ENCODE assay signal across 24 cellular contexts in genomic region chr11:133966147-133966546, GRCh38. TPM values are rescaled to one million over a fixed set of nuclear protein-coding genes. Genes with fewer than 3 reads are reported as not detected.
DNase-seq lines count a peak whose midpoint lies in the region; ATAC-seq and TF ChIP-seq lines count a peak whose summit lies in the region.
"Had no signal": no experiment of that assay in that cellular context is flagged by ENCODE, and none has a peak within 500 bp of the region (broad histone marks: within the 10 kb centered on the region; RNA-seq: fewer than 3 reads in every experiment).

No MANE protein-coding gene starts in this region.

- no peak for ATAC-seq in omental fat pad (ENCODE audit: low FRiP score)
- no peak for ATAC-seq in HG02798 (IDR thresholded peaks at IDR 0.05; ENCODE audit: poor library complexity, unreplicated experiment)
- ATAC-seq in HG02571 (IDR thresholded peaks at IDR 0.05; ENCODE audit: unreplicated experiment): no peak
- ATAC-seq: body of pancreas; GM12878; naive thymus-derived CD8-positive, alpha-beta T cell; PC-3 had no signal

- H2AFZ ChIP-seq in neural progenitor cell (replicated peaks): no peak overlapping the region

- TF ChIP-seq CTCF in HEK293 (tag by site-specific recombination; IDR thresholded peaks at IDR 0.05): no peak
- no peak for TF ChIP-seq CTCF in coronary artery (IDR thresholded peaks at IDR 0.05)
- TF ChIP-seq CTCF in neural progenitor cell (IDR thresholded peaks at IDR 0.05): no peak
- TF ChIP-seq CTCF in omental fat pad (IDR thresholded peaks at IDR 0.05): no peak

- H3K4me3 ChIP-seq in CD8-positive, alpha-beta memory T cell (ENCODE audit: low read length): no peak overlapping the region
- no peak overlapping the region for H3K4me3 ChIP-seq in HEK293 (ENCODE audit: low read depth, low read length)
- H3K4me3 ChIP-seq in coronary artery: no peak overlapping the region
- no peak overlapping the region for H3K4me3 ChIP-seq in neural progenitor cell
- H3K4me3 ChIP-seq: adrenal gland, body of pancreas, GM12878, left lung, smooth muscle cell, upper lobe of left lung had no signal

- no peaks in the 10 kb centered on the region for H3K79me2 ChIP-seq in neural progenitor cell (ENCODE audit: low read depth)

- peaks cover 0 to 2% (median 0%) of the 10 kb centered on the region in 5 donors for H3K9me3 Mint-ChIP-seq in CD8-positive, alpha-beta memory T cell
- no peaks in the 10 kb centered on the region for H3K9me3 Mint-ChIP-seq in neural progenitor cell

- no peaks in the 10 kb centered on the region for H3K27me3 ChIP-seq in CD8-positive, alpha-beta memory T cell (ENCODE audit: insufficient read depth, low read length, poor library complexity, severe bottlenecking)
- peaks cover 46% of the 10 kb centered on the region for H3K27me3 ChIP-seq in neural progenitor cell
- H3K27me3 ChIP-seq: upper lobe of left lung had no signal

- peak overlapping the region; percentile 13 for H3K4me2 ChIP-seq in neural progenitor cell
- H3K4me2 ChIP-seq: smooth muscle cell had no signal

- peaks cover 0 to 1% (median 0%) of the 10 kb centered on the region in 3 donors for H3K36me3 Mint-ChIP-seq in CD8-positive, alpha-beta memory T cell
- H3K36me3 Mint-ChIP-seq in neural progenitor cell: no peaks in the 10 kb centered on the region
- H3K36me3 Mint-ChIP-seq: naive thymus-derived CD8-positive, alpha-beta T cell had no signal

- POLR2A ChIA-PET in CD8-positive, alpha-beta memory T cell (lab: Charles Lee): no interaction called here
- POLR2A ChIA-PET in HEK293 (lab: Yijun Ruan, JAX): no interaction called here

- no peak for DNase-seq in CD8-positive, alpha-beta memory T cell
- DNase-seq in coronary artery (ENCODE audit: low spot score) (no peak), neural progenitor cell (ENCODE audit: low spot score) (peak; percentile 37), omental fat pad (ENCODE audit: low spot score) (no peak)
- DNase-seq: activated CD4-positive, alpha-beta T cell treated with anti-CD3 and anti-CD28 coated beads for 48 hours; activated naive CD4-positive, alpha-beta T cell treated with Interleukin-2 at 50 U/mL for 16 hours; adrenal gland; body of pancreas; cerebellar nuclear complex; naive thymus-derived CD8-positive, alpha-beta T cell; NCI-H1417 treated with DMSO at 0.1 percent for 48 hours; NCI-H2107; NCI-H510A; PC-3; stimulated activated CD4-positive, alpha-beta T cell treated with anti-CD3 and anti-CD28 coated beads, Interleukin-1b, Interleukin-23, amount 100 ng/mL, for 48 hours had no signal

- H3K27me3 Mint-ChIP-seq in CD8-positive, alpha-beta memory T cell: peaks cover 26 to 29% of the 10 kb centered on the region in 2 donors
- peaks cover 35% of the 10 kb centered on the region for H3K27me3 Mint-ChIP-seq in neural progenitor cell (ENCODE audit: insufficient read depth, low read depth)

- no peaks in the 10 kb centered on the region for H3K36me3 ChIP-seq in CD8-positive, alpha-beta memory T cell (ENCODE audit: insufficient read depth, low read length)
- H3K36me3 ChIP-seq in HEK293 (ENCODE audit: control insufficient read depth in 2 of 2, insufficient read depth in 1 of 2, low read length in 2 of 2) (no peaks in the 10 kb centered on the region), neural progenitor cell (no peaks in the 10 kb centered on the region)
- H3K36me3 ChIP-seq: adrenal gland, left lung, upper lobe of left lung had no signal

- H3K27ac ChIP-seq in CD8-positive, alpha-beta memory T cell (ENCODE audit: low read depth, low read length): no peak overlapping the region
- H3K27ac ChIP-seq in HEK293 (ENCODE audit: extremely low read depth, low read depth, low read length) (no peak overlapping the region), coronary artery (peak overlapping the region; percentile 4 to 14), neural progenitor cell (no peak overlapping the region)
- H3K27ac ChIP-seq: adrenal gland, body of pancreas, C4-2B, left lung, upper lobe of left lung had no signal

- no peaks in the 10 kb centered on the region for H3K9me3 ChIP-seq in CD8-positive, alpha-beta memory T cell (ENCODE audit: low read length)
- H3K9me3 ChIP-seq in HEK293 (ENCODE audit: control insufficient read depth, insufficient read depth, low read depth, low read length) (no peaks in the 10 kb centered on the region), neural progenitor cell (ENCODE audit: low read depth) (no peaks in the 10 kb centered on the region)
- H3K9me3 ChIP-seq: adrenal gland, body of pancreas, left lung, upper lobe of left lung had no signal

- H3F3A ChIP-seq in neural progenitor cell (ENCODE audit: low read depth): no peaks in the 10 kb centered on the region

- no peak overlapping the region for H3K9ac ChIP-seq in neural progenitor cell

- H3K4me1 ChIP-seq in CD8-positive, alpha-beta memory T cell (ENCODE audit: insufficient read depth, low read length): peaks cover 8% of the 10 kb centered on the region
- no peaks in the 10 kb centered on the region for H3K4me1 ChIP-seq in HEK293 (ENCODE audit: control insufficient read depth, insufficient read depth, low read length)
- H3K4me1 ChIP-seq in neural progenitor cell: peaks cover 10% of the 10 kb centered on the region
- H3K4me1 ChIP-seq: adrenal gland, body of pancreas had no signal

- CTCF ChIA-PET in CD8-positive, alpha-beta memory T cell (lab: Charles Lee): interaction anchor here (1.6 kb wide), 1 partner anchor 8 kb away, joined by 7 read pairs; no protein-coding TSS in a partner anchor
- CTCF ChIA-PET in HEK293 (lab: Yijun Ruan, JAX): interaction anchor here (0.8 to 1.0 kb wide), 3 partner anchors 10 to 93 kb away, joined by 3 to 4 read pairs (median 3); partner anchors contain the start of gene IGSF9B

- H3K27ac Mint-ChIP-seq in CD8-positive, alpha-beta memory T cell: peak overlapping the region in 1 of 8 donors; percentile 74
- H3K27ac Mint-ChIP-seq in neural progenitor cell: no peak overlapping the region

- peaks cover 11 to 13% (median 13%) of the 10 kb centered on the region in 3 donors for H3K4me1 Mint-ChIP-seq in CD8-positive, alpha-beta memory T cell
- peaks cover 16% of the 10 kb centered on the region for H3K4me1 Mint-ChIP-seq in neural progenitor cell

- H3K4me3 Mint-ChIP-seq in CD8-positive, alpha-beta memory T cell: peak overlapping the region in 4 of 7 donors; percentile 1 to 35 (median 20)
- no peak overlapping the region for H3K4me3 Mint-ChIP-seq in neural progenitor cell

- H4K20me1 ChIP-seq in neural progenitor cell (ENCODE audit: low read depth): peaks cover 5% of the 10 kb centered on the region

TF ChIP-seq in HEK293, 187 proteins besides CTCF, POLR2A, EP300 and RAD21:
- TF ChIP-seq ZNF23 (tag by site-specific recombination; IDR thresholded peaks at IDR 0.05; ENCODE audit: borderline replicate concordance) (no peak), EGR2 (tag by site-specific recombination; IDR thresholded peaks at IDR 0.05; ENCODE audit: low read depth) (peak; percentile 56; the same call in 1 of the 2 replicates), SP2 (tag by site-specific recombination; IDR thresholded peaks at IDR 0.05) (no peak), ZFHX2 (tag by site-specific recombination; conservative IDR thresholded peaks at IDR 0.05) (peak; percentile 80)

RNA-seq across cellular contexts. Expression of gene IGSF9B, which starts 9.4 kb away (rescaled TPM):
- 10 to 100 TPM; 12.2 to 15.2 TPM for total RNA-seq in CD8-positive, alpha-beta memory T cell
- polyA plus RNA-seq in CD8-positive, alpha-beta memory T cell: 1.4 TPM
- total RNA-seq in neural progenitor cell (ENCODE audit: low replicate concordance) (1.3 and 5.4 TPM in 2 replicates), omental fat pad (10 to 100 TPM in 1 of 4 donors, 1 to 10 TPM in 3; 2.0 to 29.7 (median 6.6) TPM)
- total RNA-seq: glomerular endothelial cell had no signal

Comparison
In these comparisons a context has a peak if more than half of its experiments do, and no peak if none do; other contexts are left out.
1. H3K27ac ChIP-seq: peak in coronary artery (2 of 2); none in CD8-positive, alpha-beta memory T cell (single experiment), HEK293 (single experiment) and neural progenitor cell (single experiment).